ENCODE assay signal across 12 cellular contexts in the genomic region with DNA sequence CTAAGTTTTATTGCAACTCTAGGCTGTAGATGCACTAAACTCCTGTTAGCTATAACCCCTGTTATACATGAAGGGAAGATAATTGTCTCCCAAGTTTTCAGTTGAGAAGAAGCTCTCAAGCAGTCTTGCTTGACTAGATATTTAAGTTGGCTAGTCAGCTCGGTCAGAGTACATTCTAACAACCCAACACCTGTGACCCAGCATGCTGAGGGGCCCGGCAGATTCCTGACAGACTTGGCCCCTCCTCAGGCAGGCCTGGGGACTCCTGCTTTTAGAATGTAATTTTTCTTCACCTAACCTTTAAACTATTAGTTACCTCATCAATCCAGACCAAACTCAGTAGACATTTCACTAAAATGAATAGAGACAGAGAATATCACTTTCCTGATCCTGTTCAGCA.
DNase-seq lines count a peak whose midpoint lies in the region; ATAC-seq, FAIRE-seq and TF ChIP-seq lines count a peak whose summit lies in the region.
"Had no signal": no experiment of that assay in that cellular context is flagged by ENCODE, and none has a peak within 500 bp of the region (broad histone marks: within the 10 kb centered on the region; RNA-seq: fewer than 3 reads in every experiment).

No MANE protein-coding gene starts in this region.

- H3K36me3 Mint-ChIP-seq in WTC11 (no peaks in the 10 kb centered on the region), nephron (ENCODE audit: low read depth) (no peaks in the 10 kb centered on the region)

- DNase-seq in Right ventricle myocardium inferior (ENCODE audit: missing footprints) = peak; percentile 45
- DNase-seq in cardiac septum (ENCODE audit: low spot score) = no peak
- DNase-seq in WTC11 (ENCODE audit: low spot score) = no peak
- no peak for DNase-seq in GM12892 (ENCODE audit: insufficient read length)
- DNase-seq in NCI-H1436 (lab: John Stamatoyannopoulos, UW) = no peak
- DNase-seq: 8988T, AML-193, DMS 273 treated with DMSO at 0.1 percent for 48 hours had no signal

- no peak overlapping the region for H3K27ac Mint-ChIP-seq in WTC11
- peak overlapping the region; percentile 26 to 86 (median 29) for H3K27ac Mint-ChIP-seq in nephron

- TF ChIP-seq POLR2A in GM12892 (IDR thresholded peaks at IDR 0.05; ENCODE audit: low read depth, low read length) = no peak

- TF ChIP-seq CTCF in WTC11 (IDR thresholded peaks at IDR 0.05) (no peak), nephron (IDR thresholded peaks at IDR 0.05; ENCODE audit: unreplicated experiment in 3 of 3) (no peak)

- intact Hi-C loops in Right ventricle myocardium inferior (cut with DNase I) (no loop called here), cardiac septum (cut with DNase I) (no loop called here)

- H3K4me3 Mint-ChIP-seq in WTC11 = no peak overlapping the region
- no peak overlapping the region for H3K4me3 Mint-ChIP-seq in nephron

- POLR2A ChIA-PET in WTC11 (lab: Charles Lee) = no interaction called here

- no peak for ATAC-seq in Right ventricle myocardium inferior
- peak; percentile 60 for ATAC-seq in WTC11
- no peak for ATAC-seq in GM21390 (IDR thresholded peaks at IDR 0.05; ENCODE audit: unreplicated experiment)

- FAIRE-seq in GM12892 (lab: Jason Lieb, UNC) = no peak
- FAIRE-seq: GM18507, H1 had no signal

- H3K27me3 Mint-ChIP-seq in WTC11 (ENCODE audit: low read depth) (no peaks in the 10 kb centered on the region), nephron (ENCODE audit: low read depth) (peaks cover 14% of the 10 kb centered on the region)

- no peaks in the 10 kb centered on the region for H3K9me3 Mint-ChIP-seq in WTC11
- no peaks in the 10 kb centered on the region for H3K9me3 Mint-ChIP-seq in nephron

- peaks cover 34% of the 10 kb centered on the region for H3K4me1 Mint-ChIP-seq in WTC11
- H3K4me1 Mint-ChIP-seq in nephron = peaks cover 8% of the 10 kb centered on the region

- CTCF ChIA-PET in WTC11 (lab: Charles Lee) = no interaction called here

TF ChIP-seq in WTC11, 78 proteins besides CTCF, POLR2A, EP300 and RAD21:
- TF ChIP-seq, protein P1, sequence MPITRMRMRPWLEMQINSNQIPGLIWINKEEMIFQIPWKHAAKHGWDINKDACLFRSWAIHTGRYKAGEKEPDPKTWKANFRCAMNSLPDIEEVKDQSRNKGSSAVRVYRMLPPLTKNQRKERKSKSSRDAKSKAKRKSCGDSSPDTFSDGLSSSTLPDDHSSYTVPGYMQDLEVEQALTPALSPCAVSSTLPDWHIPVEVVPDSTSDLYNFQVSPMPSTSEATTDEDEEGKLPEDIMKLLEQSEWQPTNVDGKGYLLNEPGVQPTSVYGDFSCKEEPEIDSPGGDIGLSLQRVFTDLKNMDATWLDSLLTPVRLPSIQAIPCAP (CRISPR knock-in tag; IDR thresholded peaks at IDR 0.05) = no peak
- no peak for TF ChIP-seq CBFB (CRISPR knock-in tag; IDR thresholded peaks at IDR 0.05; ENCODE audit: low read depth)
- TF ChIP-seq, protein P2, sequence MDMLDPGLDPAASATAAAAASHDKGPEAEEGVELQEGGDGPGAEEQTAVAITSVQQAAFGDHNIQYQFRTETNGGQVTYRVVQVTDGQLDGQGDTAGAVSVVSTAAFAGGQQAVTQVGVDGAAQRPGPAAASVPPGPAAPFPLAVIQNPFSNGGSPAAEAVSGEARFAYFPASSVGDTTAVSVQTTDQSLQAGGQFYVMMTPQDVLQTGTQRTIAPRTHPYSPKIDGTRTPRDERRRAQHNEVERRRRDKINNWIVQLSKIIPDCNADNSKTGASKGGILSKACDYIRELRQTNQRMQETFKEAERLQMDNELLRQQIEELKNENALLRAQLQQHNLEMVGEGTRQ (CRISPR knock-in tag; IDR thresholded peaks at IDR 0.05) = no peak
- no peak for TF ChIP-seq EMX1 (CRISPR knock-in tag; IDR thresholded peaks at IDR 0.05)
- TF ChIP-seq SOX15 (CRISPR knock-in tag; IDR thresholded peaks at IDR 0.05) = no peak
- TF ChIP-seq, protein P3, sequence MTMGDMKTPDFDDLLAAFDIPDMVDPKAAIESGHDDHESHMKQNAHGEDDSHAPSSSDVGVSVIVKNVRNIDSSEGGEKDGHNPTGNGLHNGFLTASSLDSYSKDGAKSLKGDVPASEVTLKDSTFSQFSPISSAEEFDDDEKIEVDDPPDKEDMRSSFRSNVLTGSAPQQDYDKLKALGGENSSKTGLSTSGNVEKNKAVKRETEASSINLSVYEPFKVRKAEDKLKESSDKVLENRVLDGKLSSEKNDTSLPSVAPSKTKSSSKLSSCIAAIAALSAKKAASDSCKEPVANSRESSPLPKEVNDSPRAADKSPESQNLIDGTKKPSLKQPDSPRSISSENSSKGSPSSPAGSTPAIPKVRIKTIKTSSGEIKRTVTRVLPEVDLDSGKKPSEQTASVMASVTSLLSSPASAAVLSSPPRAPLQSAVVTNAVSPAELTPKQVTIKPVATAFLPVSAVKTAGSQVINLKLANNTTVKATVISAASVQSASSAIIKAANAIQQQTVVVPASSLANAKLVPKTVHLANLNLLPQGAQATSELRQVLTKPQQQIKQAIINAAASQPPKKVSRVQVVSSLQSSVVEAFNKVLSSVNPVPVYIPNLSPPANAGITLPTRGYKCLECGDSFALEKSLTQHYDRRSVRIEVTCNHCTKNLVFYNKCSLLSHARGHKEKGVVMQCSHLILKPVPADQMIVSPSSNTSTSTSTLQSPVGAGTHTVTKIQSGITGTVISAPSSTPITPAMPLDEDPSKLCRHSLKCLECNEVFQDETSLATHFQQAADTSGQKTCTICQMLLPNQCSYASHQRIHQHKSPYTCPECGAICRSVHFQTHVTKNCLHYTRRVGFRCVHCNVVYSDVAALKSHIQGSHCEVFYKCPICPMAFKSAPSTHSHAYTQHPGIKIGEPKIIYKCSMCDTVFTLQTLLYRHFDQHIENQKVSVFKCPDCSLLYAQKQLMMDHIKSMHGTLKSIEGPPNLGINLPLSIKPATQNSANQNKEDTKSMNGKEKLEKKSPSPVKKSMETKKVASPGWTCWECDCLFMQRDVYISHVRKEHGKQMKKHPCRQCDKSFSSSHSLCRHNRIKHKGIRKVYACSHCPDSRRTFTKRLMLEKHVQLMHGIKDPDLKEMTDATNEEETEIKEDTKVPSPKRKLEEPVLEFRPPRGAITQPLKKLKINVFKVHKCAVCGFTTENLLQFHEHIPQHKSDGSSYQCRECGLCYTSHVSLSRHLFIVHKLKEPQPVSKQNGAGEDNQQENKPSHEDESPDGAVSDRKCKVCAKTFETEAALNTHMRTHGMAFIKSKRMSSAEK (CRISPR knock-in tag; IDR thresholded peaks at IDR 0.05; ENCODE audit: borderline replicate concordance) = no peak
- TF ChIP-seq, protein P4, sequence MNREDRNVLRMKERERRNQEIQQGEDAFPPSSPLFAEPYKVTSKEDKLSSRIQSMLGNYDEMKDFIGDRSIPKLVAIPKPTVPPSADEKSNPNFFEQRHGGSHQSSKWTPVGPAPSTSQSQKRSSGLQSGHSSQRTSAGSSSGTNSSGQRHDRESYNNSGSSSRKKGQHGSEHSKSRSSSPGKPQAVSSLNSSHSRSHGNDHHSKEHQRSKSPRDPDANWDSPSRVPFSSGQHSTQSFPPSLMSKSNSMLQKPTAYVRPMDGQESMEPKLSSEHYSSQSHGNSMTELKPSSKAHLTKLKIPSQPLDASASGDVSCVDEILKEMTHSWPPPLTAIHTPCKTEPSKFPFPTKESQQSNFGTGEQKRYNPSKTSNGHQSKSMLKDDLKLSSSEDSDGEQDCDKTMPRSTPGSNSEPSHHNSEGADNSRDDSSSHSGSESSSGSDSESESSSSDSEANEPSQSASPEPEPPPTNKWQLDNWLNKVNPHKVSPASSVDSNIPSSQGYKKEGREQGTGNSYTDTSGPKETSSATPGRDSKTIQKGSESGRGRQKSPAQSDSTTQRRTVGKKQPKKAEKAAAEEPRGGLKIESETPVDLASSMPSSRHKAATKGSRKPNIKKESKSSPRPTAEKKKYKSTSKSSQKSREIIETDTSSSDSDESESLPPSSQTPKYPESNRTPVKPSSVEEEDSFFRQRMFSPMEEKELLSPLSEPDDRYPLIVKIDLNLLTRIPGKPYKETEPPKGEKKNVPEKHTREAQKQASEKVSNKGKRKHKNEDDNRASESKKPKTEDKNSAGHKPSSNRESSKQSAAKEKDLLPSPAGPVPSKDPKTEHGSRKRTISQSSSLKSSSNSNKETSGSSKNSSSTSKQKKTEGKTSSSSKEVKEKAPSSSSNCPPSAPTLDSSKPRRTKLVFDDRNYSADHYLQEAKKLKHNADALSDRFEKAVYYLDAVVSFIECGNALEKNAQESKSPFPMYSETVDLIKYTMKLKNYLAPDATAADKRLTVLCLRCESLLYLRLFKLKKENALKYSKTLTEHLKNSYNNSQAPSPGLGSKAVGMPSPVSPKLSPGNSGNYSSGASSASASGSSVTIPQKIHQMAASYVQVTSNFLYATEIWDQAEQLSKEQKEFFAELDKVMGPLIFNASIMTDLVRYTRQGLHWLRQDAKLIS (CRISPR knock-in tag; IDR thresholded peaks at IDR 0.05; ENCODE audit: borderline replicate concordance) = no peak
- TF ChIP-seq SMAD4 (CRISPR knock-in tag; IDR thresholded peaks at IDR 0.05) = no peak
